ENCODE assay signal across 13 cellular contexts in the genomic region with DNA sequence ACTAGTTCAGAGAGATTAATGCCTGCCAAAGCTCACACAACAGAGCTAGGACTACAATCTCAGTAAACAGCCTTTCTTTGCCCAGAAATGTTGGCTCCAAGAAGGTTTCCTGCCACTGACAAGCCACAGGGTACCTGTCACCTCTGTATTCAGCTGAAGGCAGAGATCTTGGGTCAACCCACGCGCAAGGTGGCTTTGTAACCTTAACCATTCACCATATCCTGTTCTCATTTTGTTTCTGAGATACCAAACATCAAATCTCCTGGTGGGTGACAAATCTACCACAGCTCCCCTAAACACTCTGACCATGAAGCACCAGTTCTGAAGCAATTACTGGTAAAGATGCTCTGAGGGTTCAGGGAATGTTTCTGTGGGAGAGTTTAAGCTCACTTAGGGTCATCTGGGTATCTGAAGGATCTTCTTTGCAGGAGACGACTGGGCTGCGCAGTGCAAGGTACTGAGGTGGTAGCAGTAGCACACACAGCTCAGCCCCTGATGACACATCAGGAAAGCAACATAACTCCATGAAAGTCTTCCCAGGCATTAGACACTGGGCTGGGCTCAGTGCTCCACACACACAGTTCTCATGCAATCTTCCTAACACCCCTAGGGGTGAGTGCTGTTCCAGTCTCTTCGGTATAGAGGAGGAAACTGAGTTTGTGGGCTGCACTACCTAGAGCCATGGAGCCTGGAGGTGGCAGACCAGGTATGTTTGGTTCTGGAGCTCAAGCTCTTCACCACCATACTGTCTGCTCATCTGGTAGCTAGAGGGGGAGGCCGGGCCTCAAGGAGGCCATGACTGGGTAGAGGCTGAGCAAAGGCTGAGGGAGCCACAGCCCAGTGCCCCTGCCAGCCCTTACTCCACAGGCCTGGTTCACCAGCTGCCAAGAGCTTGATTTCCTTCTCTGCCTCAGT. TPM values are rescaled to one million over a fixed set of nuclear protein-coding genes. Genes with fewer than 3 reads are reported as not detected.
DNase-seq lines count a peak whose midpoint lies in the region; TF ChIP-seq lines count a peak whose summit lies in the region.
"Had no signal": no experiment of that assay in that cellular context is flagged by ENCODE, and none has a peak within 500 bp of the region (broad histone marks: within the 10 kb centered on the region; RNA-seq: fewer than 3 reads in every experiment).

No MANE protein-coding gene starts in this region.

- peaks cover 47% of the 10 kb centered on the region for H3K4me1 Mint-ChIP-seq in activated naive CD4-positive, alpha-beta T cell treated with anti-CD3 and anti-CD28 coated beads, Interleukin-2, amount 10 ng/mL, durations not matched to agents 7 days and 5 days

- H3K27me3 ChIP-seq in right atrium auricular region (no peaks in the 10 kb centered on the region), vagina (no peaks in the 10 kb centered on the region)

- CTCF ChIA-PET in activated naive CD4-positive, alpha-beta T cell treated with anti-CD3 and anti-CD28 coated beads, Interleukin-2, amount 10 ng/mL, durations not matched to agents 7 days and 5 days (lab: Charles Lee), result interaction anchor here (0.6 to 16.7 kb wide), 11 partner anchors 9 to 257 kb away, joined by 3 to 419 read pairs (median 5); a partner anchor contains a TSS

- no peaks in the 10 kb centered on the region for H3K9me3 Mint-ChIP-seq in activated naive CD4-positive, alpha-beta T cell treated with anti-CD3 and anti-CD28 coated beads, Interleukin-2, amount 10 ng/mL, durations not matched to agents 7 days and 5 days

- peaks cover 98% of the 10 kb centered on the region for H3K36me3 ChIP-seq in right atrium auricular region
- H3K36me3 ChIP-seq in vagina, result peaks cover 0 to 73% of the 10 kb centered on the region in 2 donors

- TF ChIP-seq CTCF in right atrium auricular region (IDR thresholded peaks at IDR 0.05) (no peak), vagina (IDR thresholded peaks at IDR 0.05) (no peak)

- H3K27ac ChIP-seq in right atrium auricular region (no peak overlapping the region), vagina (peak overlapping the region; percentile 79)
- H3K27ac ChIP-seq: HL-60 had no signal

- DNase-seq in cardiac septum (ENCODE audit: low spot score), result peak; percentile 53
- DNase-seq in right atrium auricular region (ENCODE audit: low spot score), result no peak
- DNase-seq in activated naive CD4-positive, alpha-beta T cell treated with anti-CD3 and anti-CD28 coated beads, Interleukin-2, amount 10 ng/mL, durations not matched to agents 7 days and 5 days, result peak; percentile 72
- peak; percentile 65 for DNase-seq in stimulated activated CD4-positive, alpha-beta T cell treated with anti-CD3 and anti-CD28 coated beads, Interleukin-15, amount 100 ng/mL, for 24 hours
- no peak for DNase-seq in vagina (ENCODE audit: extremely low spot score in 2 of 2)
- no peak for DNase-seq in COLO829 (ENCODE audit: low spot score)
- no peak for DNase-seq in SW480 (ENCODE audit: low spot score)
- no peak for DNase-seq in islet precursor cell
- DNase-seq: NCI-H1105 treated with DMSO at 0.1 percent for 48 hours had no signal

- H3K9me3 ChIP-seq in right atrium auricular region, result no peaks in the 10 kb centered on the region
- no peaks in the 10 kb centered on the region for H3K9me3 ChIP-seq in vagina

- intact Hi-C loops in cardiac septum (cut with DNase I) (no loop called here), vagina (cut with DNase I) (no loop called here)

- no peaks in the 10 kb centered on the region for H3K4me1 ChIP-seq in right atrium auricular region
- peaks cover 45% of the 10 kb centered on the region for H3K4me1 ChIP-seq in vagina

- no peaks in the 10 kb centered on the region for H3K27me3 Mint-ChIP-seq in activated naive CD4-positive, alpha-beta T cell treated with anti-CD3 and anti-CD28 coated beads, Interleukin-2, amount 10 ng/mL, durations not matched to agents 7 days and 5 days

- H3K4me3 Mint-ChIP-seq in activated naive CD4-positive, alpha-beta T cell treated with anti-CD3 and anti-CD28 coated beads, Interleukin-2, amount 10 ng/mL, durations not matched to agents 7 days and 5 days, result no peak overlapping the region

- H3K4me3 ChIP-seq in right atrium auricular region (no peak overlapping the region), vagina (no peak overlapping the region)

- peaks cover 87% of the 10 kb centered on the region for H3K36me3 Mint-ChIP-seq in activated naive CD4-positive, alpha-beta T cell treated with anti-CD3 and anti-CD28 coated beads, Interleukin-2, amount 10 ng/mL, durations not matched to agents 7 days and 5 days

- H3K27ac Mint-ChIP-seq in activated naive CD4-positive, alpha-beta T cell treated with anti-CD3 and anti-CD28 coated beads, Interleukin-2, amount 10 ng/mL, durations not matched to agents 7 days and 5 days, result peak overlapping the region; percentile 86

- no peak for TF ChIP-seq POLR2A in vagina (IDR thresholded peaks at IDR 0.05)

RNA-seq across cellular contexts. Expression of a gene that starts 7.7 kb away (rescaled TPM):
- total RNA-seq in cardiac septum (0.32 TPM), right atrium auricular region (1 to 10 TPM in 1 of 2 donors, not detected in 1; 1.2 TPM), vagina (9.6 TPM)
- total RNA-seq: astrocyte, Daoy, skeletal muscle tissue had no signal

RNA-seq across cellular contexts. Expression of a gene that starts 44.7 kb away (rescaled TPM):
- total RNA-seq in cardiac septum (129 TPM), right atrium auricular region (100 to 1,000 TPM in 1 of 2 donors, 10 to 100 TPM in 1; 67.2 to 116 TPM), vagina (45.7 TPM)

Comparison
In these comparisons a context has a peak if more than half of its experiments do, and no peak if none do; other contexts are left out.
1. DNase-seq: peak in cardiac septum (single experiment), activated naive CD4-positive, alpha-beta T cell treated with anti-CD3 and anti-CD28 coated beads, Interleukin-2, amount 10 ng/mL, durations not matched to agents 7 days and 5 days (single experiment) and stimulated activated CD4-positive, alpha-beta T cell treated with anti-CD3 and anti-CD28 coated beads, Interleukin-15, amount 100 ng/mL, for 24 hours (single experiment); none in right atrium auricular region (single experiment), vagina (0 of 2), COLO829 (single experiment), SW480 (single experiment) and islet precursor cell (single experiment).